In the genomic region with DNA sequence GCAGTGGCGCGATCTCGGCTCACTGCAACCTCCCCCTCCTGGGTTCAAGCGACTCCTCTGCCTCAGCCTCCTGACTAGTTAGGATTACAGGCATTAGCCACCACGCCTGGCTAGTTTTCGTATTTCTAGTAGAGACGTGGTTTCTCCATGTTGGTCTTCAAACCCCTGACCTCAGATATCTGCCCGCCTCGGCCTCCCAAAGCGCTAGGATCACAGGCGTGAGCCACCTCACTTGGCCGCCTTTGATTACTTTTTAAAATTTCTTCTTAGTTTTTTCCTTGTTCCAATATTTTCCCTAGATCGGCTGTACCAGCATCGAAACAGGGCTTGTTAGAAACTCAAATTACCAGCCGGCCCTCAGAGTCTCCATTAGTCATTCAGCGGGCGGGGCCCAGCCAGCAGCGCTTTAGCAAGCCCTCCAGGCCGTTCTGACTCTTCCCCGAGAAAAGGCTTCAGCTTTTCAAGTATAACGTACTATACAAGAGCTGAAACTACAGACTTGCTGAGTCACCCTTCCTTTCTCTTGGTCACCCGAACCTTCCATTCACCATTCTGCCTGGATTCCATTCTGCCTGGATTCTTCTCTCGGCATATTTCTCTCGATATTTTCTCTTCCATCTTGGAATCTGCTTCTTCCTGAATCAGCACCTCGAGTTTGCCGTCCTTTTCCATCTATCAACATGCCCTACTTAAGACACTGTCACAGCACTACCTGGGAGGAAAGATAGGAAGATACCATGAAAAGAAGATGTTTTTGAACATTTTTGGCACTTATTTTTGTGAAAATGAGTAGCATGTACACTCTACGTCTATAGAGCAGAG, we compare ENCODE assay signal across 8 cellular contexts. TPM values are rescaled to one million over a fixed set of nuclear protein-coding genes. Genes with fewer than 3 reads are reported as not detected.
DNase-seq lines count a peak whose midpoint lies in the region; ATAC-seq, FAIRE-seq and TF ChIP-seq lines count a peak whose summit lies in the region.

No MANE protein-coding gene starts in this region.

- no peak for TF ChIP-seq CTCF in natural killer cell (IDR thresholded peaks at IDR 0.05)

- ATAC-seq in natural killer cell treated with Interleukin-12 subunit alpha and Interleukin-12 subunit beta and Interleukin-15 and Interleukin-18, amount 100 ng/mL, for 72 hours: peak; percentile 61 to 63
- ATAC-seq in natural killer cell: no peak
- ATAC-seq in HG03565 (IDR thresholded peaks at IDR 0.05; ENCODE audit: unreplicated experiment): no peak
- ATAC-seq in GM19467 (IDR thresholded peaks at IDR 0.05; ENCODE audit: unreplicated experiment): no peak

- no peaks in the 10 kb centered on the region for H3K36me3 Mint-ChIP-seq in natural killer cell treated with Interleukin-12 subunit alpha and Interleukin-12 subunit beta and Interleukin-15 and Interleukin-18, amount 100 ng/mL, for 72 hours
- no peaks in the 10 kb centered on the region for H3K36me3 Mint-ChIP-seq in natural killer cell

- DNase-seq in natural killer cell treated with Interleukin-12 subunit alpha and Interleukin-12 subunit beta and Interleukin-15 and Interleukin-18, amount 100 ng/mL, for 72 hours (ENCODE audit: low spot score): no peak
- DNase-seq in natural killer cell: no peak
- peak; percentile 94 for DNase-seq in RPMI7951 (ENCODE audit: low read depth)
- peak; percentile 87 for DNase-seq in fibroblast of peridontal ligament (ENCODE audit: extremely low read depth)
- peak; percentile 68 for DNase-seq in urothelium cell line (ENCODE audit: low spot score)
- DNase-seq in NCI-H1694 (lab: John Stamatoyannopoulos, UW): no peak

- H3K27me3 Mint-ChIP-seq in natural killer cell treated with Interleukin-12 subunit alpha and Interleukin-12 subunit beta and Interleukin-15 and Interleukin-18, amount 100 ng/mL, for 72 hours: peaks cover 7 to 8% of the 10 kb centered on the region in 2 donors
- H3K27me3 Mint-ChIP-seq in natural killer cell (ENCODE audit: low read depth in 2 of 2): peaks cover 7% of the 10 kb centered on the region in 2 donors

- peak overlapping the region; percentile 21 for H3K4me3 Mint-ChIP-seq in natural killer cell treated with Interleukin-12 subunit alpha and Interleukin-12 subunit beta and Interleukin-15 and Interleukin-18, amount 100 ng/mL, for 72 hours
- no peak overlapping the region for H3K4me3 Mint-ChIP-seq in natural killer cell

- FAIRE-seq in urothelium cell line (lab: Jason Lieb, UNC): peak; percentile 27

- intact Hi-C loops in natural killer cell (cut with micrococcal nuclease): no loop called here

- H3K27ac Mint-ChIP-seq in natural killer cell treated with Interleukin-12 subunit alpha and Interleukin-12 subunit beta and Interleukin-15 and Interleukin-18, amount 100 ng/mL, for 72 hours: peak overlapping the region in 1 of 2 donors; percentile 12
- H3K27ac Mint-ChIP-seq in natural killer cell: no peak overlapping the region

- peaks cover 6 to 8% of the 10 kb centered on the region in 2 donors for H3K4me1 Mint-ChIP-seq in natural killer cell treated with Interleukin-12 subunit alpha and Interleukin-12 subunit beta and Interleukin-15 and Interleukin-18, amount 100 ng/mL, for 72 hours (ENCODE audit: low read depth in 2 of 2)
- no peaks in the 10 kb centered on the region for H3K4me1 Mint-ChIP-seq in natural killer cell

- no peaks in the 10 kb centered on the region for H3K9me3 Mint-ChIP-seq in natural killer cell treated with Interleukin-12 subunit alpha and Interleukin-12 subunit beta and Interleukin-15 and Interleukin-18, amount 100 ng/mL, for 72 hours
- no peaks in the 10 kb centered on the region for H3K9me3 Mint-ChIP-seq in natural killer cell

RNA-seq across cellular contexts. Expression of a gene that starts 6.7 kb away (rescaled TPM):
- total RNA-seq in natural killer cell treated with Interleukin-12 subunit alpha and Interleukin-12 subunit beta and Interleukin-15 and Interleukin-18, amount 100 ng/mL, for 72 hours: 100 to 1,000 TPM; 228 to 234 TPM
- total RNA-seq in natural killer cell: 100 to 1,000 TPM; 118 to 158 (median 137) TPM
- total RNA-seq in RPMI7951 (2014; rRNA removed; shearing (Covaris generic)): 139 and 165 TPM in 2 replicates

Comparison
In these comparisons a context has a peak if more than half of its experiments do, and no peak if none do; other contexts are left out.
1. ATAC-seq: peak in natural killer cell treated with Interleukin-12 subunit alpha and Interleukin-12 subunit beta and Interleukin-15 and Interleukin-18, amount 100 ng/mL, for 72 hours (2 of 2); none in natural killer cell (0 of 3), HG03565 (single experiment) and GM19467 (single experiment).
2. DNase-seq: peak in RPMI7951 (single experiment), fibroblast of peridontal ligament (single experiment) and urothelium cell line (single experiment); none in natural killer cell treated with Interleukin-12 subunit alpha and Interleukin-12 subunit beta and Interleukin-15 and Interleukin-18, amount 100 ng/mL, for 72 hours (single experiment), natural killer cell (single experiment) and NCI-H1694 (single experiment).